In the genomic region with DNA sequence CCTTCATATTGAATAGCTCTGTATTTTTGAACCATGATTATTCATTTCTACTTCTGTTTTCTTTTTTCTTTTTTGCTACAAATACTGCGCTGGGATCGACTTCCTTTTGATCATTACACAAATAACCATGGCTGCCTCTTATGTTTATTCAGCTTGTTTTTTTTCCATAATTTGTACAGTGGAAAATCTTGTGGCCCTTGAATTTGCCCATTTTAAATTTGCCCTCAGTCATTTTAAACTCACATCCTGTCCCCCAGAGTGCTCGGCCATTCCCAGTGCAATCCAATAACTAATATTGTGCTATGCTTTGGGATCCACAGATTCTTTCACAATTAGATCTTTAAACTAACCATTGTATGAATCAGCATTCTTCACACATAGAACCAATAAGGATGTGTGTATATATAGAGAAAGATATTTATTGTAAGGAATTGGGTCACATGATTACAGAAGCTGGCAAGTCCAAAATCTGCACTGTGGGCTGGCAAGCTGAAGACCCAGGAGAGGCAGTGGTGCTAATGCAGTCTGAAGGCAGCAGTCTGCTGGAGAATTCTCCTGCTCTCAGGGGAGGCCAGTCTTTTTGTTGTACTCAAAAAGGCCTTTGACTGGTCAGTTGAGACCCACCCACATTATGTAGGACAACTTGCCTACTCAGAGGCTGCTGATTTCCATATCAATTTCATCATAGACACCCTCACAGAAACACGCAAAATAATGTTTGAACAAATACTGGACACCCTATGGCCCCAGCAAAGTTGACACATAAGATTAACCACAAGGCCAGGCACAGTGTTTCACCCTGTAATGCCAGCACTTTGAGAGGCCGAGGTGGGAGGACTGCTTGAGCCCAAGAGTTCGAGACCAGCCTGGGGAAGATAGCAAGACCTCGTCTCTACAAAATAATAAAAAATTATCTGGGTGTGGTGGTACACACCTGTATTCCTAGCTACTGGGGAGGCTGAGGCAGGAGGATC, we compare ENCODE assay signal across 1 cellular context.
A peak's percentile ranks its signal among the peaks of the same experiment; 100 is the strongest.
TF ChIP-seq lines count a peak whose summit lies in the region.

No MANE protein-coding gene starts in this region.

TF ChIP-seq in HepG2, 621 proteins besides CTCF, POLR2A, EP300 and RAD21 (continues in another document):
- TF ChIP-seq ZNF3 (CRISPR knock-in tag; IDR thresholded peaks at IDR 0.05) (no peak), SMAD3 (CRISPR knock-in tag; IDR thresholded peaks at IDR 0.05) (no peak), ZNF343 (CRISPR knock-in tag; IDR thresholded peaks at IDR 0.05) (no peak), FOXP4 (CRISPR knock-in tag; IDR thresholded peaks at IDR 0.05) (0 out of 2 replicates have a peak, but pooled peaks have one; percentile 25), HES4 (CRISPR knock-in tag; IDR thresholded peaks at IDR 0.05; ENCODE audit: borderline replicate concordance) (no peak), ZNF770 (CRISPR knock-in tag; IDR thresholded peaks at IDR 0.05) (peak; percentile 91), PITX1 (CRISPR knock-in tag; IDR thresholded peaks at IDR 0.05) (peak; percentile 82), ZKSCAN8 (CRISPR knock-in tag; IDR thresholded peaks at IDR 0.05; ENCODE audit: borderline replicate concordance) (0 out of 2 replicates have a peak, but pooled peaks have one; percentile 7), ZMYM4 (CRISPR knock-in tag; IDR thresholded peaks at IDR 0.05) (peak; percentile 47; the same call in 1 of the 2 replicates), PHB2 (IDR thresholded peaks at IDR 0.05; ENCODE audit: partially characterized antibody) (no peak), ZNF263 (CRISPR knock-in tag; IDR thresholded peaks at IDR 0.05) (peak; percentile 42; the same call in 1 of the 2 replicates), RXRA (CRISPR knock-in tag; IDR thresholded peaks at IDR 0.05) (no peak), ZMYM2 (CRISPR knock-in tag; IDR thresholded peaks at IDR 0.05) (0 out of 2 replicates have a peak, but pooled peaks have one; percentile 52), SP5 (CRISPR knock-in tag; IDR thresholded peaks at IDR 0.05; ENCODE audit: borderline replicate concordance, low read depth) (0 out of 2 replicates have a peak, but pooled peaks have one; percentile 15), ZMYM3 (CRISPR knock-in tag; IDR thresholded peaks at IDR 0.05) (peak; percentile 44; the same call in 1 of the 2 replicates), ZNF816 (CRISPR knock-in tag; IDR thresholded peaks at IDR 0.05; ENCODE audit: borderline replicate concordance) (no peak), MED1 (CRISPR knock-in tag; IDR thresholded peaks at IDR 0.05) (peak; percentile 60), CEBPB (IDR thresholded peaks at IDR 0.05; ENCODE audit: borderline replicate concordance, low read depth, low read length) (peak; percentile 36; the same call in 1 of the 2 replicates), MZF1 (CRISPR knock-in tag; IDR thresholded peaks at IDR 0.05; ENCODE audit: borderline replicate concordance) (no peak), SOX13 (IDR thresholded peaks at IDR 0.05) (no peak), SOX13 (CRISPR knock-in tag; conservative IDR thresholded peaks at IDR 0.05 in 1 of 2, IDR thresholded peaks at IDR 0.05 in 1 of 2) (peak in 1 of 2 experiments; percentile 62; a peak in 2 of 4 replicates), SOX6 (IDR thresholded peaks at IDR 0.05) (no peak), SOX6 (CRISPR knock-in tag; IDR thresholded peaks at IDR 0.05) (peak; percentile 62; the same call in 1 of the 2 replicates), TBX2 (CRISPR knock-in tag; IDR thresholded peaks at IDR 0.05; ENCODE audit: borderline replicate concordance) (peak; percentile 57; the same call in 1 of the 2 replicates), ZNF790 (CRISPR knock-in tag; IDR thresholded peaks at IDR 0.05; ENCODE audit: borderline replicate concordance) (no peak), ZNF7 (CRISPR knock-in tag; IDR thresholded peaks at IDR 0.05) (0 out of 2 replicates have a peak, but pooled peaks have one; percentile 23), FOXA3 (CRISPR knock-in tag; IDR thresholded peaks at IDR 0.05) (peak; percentile 62; the same call in 1 of the 2 replicates), ZNF577 (CRISPR knock-in tag; IDR thresholded peaks at IDR 0.05; ENCODE audit: borderline replicate concordance, low read depth) (no peak), PAF1 (CRISPR knock-in tag; IDR thresholded peaks at IDR 0.05) (no peak), TBX3 (IDR thresholded peaks at IDR 0.05; ENCODE audit: borderline replicate concordance) (peak; percentile 51; the same call in 1 of the 2 replicates), ZNF564 (CRISPR knock-in tag; IDR thresholded peaks at IDR 0.05) (peak; percentile 41; the same call in 1 of the 2 replicates), ZFP36L1 (CRISPR knock-in tag; IDR thresholded peaks at IDR 0.05) (peak; percentile 56; the same call in 1 of the 2 replicates), SIX4 (CRISPR knock-in tag; IDR thresholded peaks at IDR 0.05) (no peak), PAXIP1 (CRISPR knock-in tag; conservative IDR thresholded peaks at IDR 0.05) (peak; percentile 55), ZNF773 (CRISPR knock-in tag; IDR thresholded peaks at IDR 0.05; ENCODE audit: borderline replicate concordance) (no peak), KDM1A (CRISPR knock-in tag; IDR thresholded peaks at IDR 0.05) (peak; percentile 61; the same call in 1 of the 2 replicates), MAFK (conservative IDR thresholded peaks at IDR 0.05 in 1 of 2, IDR thresholded peaks at IDR 0.05 in 1 of 2; ENCODE audit: low read length in 2 of 2) (0 out of 4 replicates have a peak, but pooled peaks have one; percentile 15 to 29), FOXA1 (IDR thresholded peaks at IDR 0.05) (no peak), FOXA1 (CRISPR knock-in tag; IDR thresholded peaks at IDR 0.05) (peak; percentile 46; the same call in 1 of the 2 replicates)
- TF ChIP-seq, protein P1, sequence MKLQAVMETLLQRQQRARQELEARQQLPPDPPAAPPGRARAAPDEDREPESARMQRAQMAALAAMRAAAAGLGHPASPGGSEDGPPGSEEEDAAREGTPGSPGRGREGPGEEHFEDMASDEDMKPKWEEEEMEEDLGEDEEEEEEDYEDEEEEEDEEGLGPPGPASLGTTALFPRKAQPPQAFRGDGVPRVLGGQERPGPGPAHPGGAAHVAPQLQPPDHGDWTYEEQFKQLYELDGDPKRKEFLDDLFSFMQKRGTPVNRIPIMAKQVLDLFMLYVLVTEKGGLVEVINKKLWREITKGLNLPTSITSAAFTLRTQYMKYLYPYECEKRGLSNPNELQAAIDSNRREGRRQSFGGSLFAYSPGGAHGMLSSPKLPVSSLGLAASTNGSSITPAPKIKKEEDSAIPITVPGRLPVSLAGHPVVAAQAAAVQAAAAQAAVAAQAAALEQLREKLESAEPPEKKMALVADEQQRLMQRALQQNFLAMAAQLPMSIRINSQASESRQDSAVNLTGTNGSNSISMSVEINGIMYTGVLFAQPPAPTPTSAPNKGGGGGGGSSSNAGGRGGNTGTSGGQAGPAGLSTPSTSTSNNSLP (IDR thresholded peaks at IDR 0.05; ENCODE audit: low read depth, low read length): peak; percentile 13; the same call in 1 of the 2 replicates
- TF ChIP-seq, protein P2, sequence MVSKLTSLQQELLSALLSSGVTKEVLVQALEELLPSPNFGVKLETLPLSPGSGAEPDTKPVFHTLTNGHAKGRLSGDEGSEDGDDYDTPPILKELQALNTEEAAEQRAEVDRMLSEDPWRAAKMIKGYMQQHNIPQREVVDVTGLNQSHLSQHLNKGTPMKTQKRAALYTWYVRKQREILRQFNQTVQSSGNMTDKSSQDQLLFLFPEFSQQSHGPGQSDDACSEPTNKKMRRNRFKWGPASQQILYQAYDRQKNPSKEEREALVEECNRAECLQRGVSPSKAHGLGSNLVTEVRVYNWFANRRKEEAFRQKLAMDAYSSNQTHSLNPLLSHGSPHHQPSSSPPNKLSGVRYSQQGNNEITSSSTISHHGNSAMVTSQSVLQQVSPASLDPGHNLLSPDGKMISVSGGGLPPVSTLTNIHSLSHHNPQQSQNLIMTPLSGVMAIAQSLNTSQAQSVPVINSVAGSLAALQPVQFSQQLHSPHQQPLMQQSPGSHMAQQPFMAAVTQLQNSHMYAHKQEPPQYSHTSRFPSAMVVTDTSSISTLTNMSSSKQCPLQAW (CRISPR knock-in tag; IDR thresholded peaks at IDR 0.05): peak; percentile 66
- TF ChIP-seq, protein P3, sequence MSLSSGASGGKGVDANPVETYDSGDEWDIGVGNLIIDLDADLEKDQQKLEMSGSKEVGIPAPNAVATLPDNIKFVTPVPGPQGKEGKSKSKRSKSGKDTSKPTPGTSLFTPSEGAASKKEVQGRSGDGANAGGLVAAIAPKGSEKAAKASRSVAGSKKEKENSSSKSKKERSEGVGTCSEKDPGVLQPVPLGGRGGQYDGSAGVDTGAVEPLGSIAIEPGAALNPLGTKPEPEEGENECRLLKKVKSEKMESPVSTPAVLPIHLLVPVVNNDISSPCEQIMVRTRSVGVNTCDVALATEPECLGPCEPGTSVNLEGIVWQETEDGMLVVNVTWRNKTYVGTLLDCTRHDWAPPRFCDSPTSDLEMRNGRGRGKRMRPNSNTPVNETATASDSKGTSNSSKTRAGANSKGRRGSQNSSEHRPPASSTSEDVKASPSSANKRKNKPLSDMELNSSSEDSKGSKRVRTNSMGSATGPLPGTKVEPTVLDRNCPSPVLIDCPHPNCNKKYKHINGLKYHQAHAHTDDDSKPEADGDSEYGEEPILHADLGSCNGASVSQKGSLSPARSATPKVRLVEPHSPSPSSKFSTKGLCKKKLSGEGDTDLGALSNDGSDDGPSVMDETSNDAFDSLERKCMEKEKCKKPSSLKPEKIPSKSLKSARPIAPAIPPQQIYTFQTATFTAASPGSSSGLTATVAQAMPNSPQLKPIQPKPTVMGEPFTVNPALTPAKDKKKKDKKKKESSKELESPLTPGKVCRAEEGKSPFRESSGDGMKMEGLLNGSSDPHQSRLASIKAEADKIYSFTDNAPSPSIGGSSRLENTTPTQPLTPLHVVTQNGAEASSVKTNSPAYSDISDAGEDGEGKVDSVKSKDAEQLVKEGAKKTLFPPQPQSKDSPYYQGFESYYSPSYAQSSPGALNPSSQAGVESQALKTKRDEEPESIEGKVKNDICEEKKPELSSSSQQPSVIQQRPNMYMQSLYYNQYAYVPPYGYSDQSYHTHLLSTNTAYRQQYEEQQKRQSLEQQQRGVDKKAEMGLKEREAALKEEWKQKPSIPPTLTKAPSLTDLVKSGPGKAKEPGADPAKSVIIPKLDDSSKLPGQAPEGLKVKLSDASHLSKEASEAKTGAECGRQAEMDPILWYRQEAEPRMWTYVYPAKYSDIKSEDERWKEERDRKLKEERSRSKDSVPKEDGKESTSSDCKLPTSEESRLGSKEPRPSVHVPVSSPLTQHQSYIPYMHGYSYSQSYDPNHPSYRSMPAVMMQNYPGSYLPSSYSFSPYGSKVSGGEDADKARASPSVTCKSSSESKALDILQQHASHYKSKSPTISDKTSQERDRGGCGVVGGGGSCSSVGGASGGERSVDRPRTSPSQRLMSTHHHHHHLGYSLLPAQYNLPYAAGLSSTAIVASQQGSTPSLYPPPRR (CRISPR knock-in tag; IDR thresholded peaks at IDR 0.05; ENCODE audit: borderline replicate concordance): peak; percentile 39; the same call in 1 of the 2 replicates
